In the genomic region with DNA sequence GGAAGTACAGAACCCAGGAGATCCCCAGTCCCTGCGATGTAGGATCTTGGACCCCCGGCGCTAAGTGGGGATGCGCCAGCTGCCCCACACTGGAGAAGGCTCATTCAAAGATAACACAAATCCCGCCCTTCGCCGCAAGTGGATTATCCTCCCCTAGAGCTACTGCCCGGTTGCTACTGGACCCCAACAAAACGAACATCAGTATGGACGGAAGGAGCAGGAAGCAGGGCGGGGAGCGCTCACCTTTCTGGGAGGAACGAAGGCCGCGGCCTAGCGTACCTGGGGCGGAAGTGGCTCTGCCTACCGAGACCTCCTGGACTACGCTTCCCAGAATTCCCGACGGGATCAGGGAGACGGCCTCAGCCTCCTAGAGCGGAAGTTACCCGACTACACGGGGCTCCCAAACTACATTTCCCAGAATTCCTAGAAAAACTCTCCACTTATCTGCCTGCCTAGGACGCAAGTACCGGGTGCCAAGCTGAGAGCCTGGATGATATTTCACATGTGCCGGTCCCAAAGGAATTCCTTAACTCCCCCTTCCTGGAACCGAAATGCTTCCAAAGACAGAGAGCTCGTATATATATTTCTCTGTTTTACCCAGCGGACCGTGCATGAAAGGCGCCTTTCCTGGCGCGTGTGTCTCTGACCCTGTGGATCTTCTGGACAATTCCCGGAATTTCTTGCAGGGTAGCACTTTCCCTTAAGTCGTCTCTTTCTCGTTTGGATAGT, we compare ENCODE assay signal across 8 cellular contexts. TPM values are rescaled to one million over a fixed set of nuclear protein-coding genes. Genes with fewer than 3 reads are reported as not detected.
A peak's percentile ranks its signal among the peaks of the same experiment; 100 is the strongest.
DNase-seq lines count a peak whose midpoint lies in the region; ATAC-seq and TF ChIP-seq lines count a peak whose summit lies in the region.

A gene (minus strand): TSS at position 298 of the 729 bp plus-strand sequence. CDS start 16,141 bp downstream, outside the sequence.

- no peaks in the 10 kb centered on the region for H3K79me2 ChIP-seq in HCT116 (ENCODE audit: insufficient read depth, low read length)

- peak; percentile 77 for DNase-seq in AG08395 (ENCODE audit: low spot score)
- DNase-seq in HCT116 (ENCODE audit: low read depth, low spot score) = peak; percentile 90
- peak; percentile 96 for DNase-seq in NCI-H774 (lab: John Stamatoyannopoulos, UW)
- peak; percentile 97 for DNase-seq in MCF 10A (ENCODE audit: unreplicated experiment)
- peak; percentile 82 for DNase-seq in iPS DF 4.7 (ENCODE audit: extremely low read depth, low spot score)
- DNase-seq in progenitor cell of endocrine pancreas (ENCODE audit: low spot score, unreplicated experiment) = peak; percentile 71
- DNase-seq in GM10266 (ENCODE audit: extremely low spot score) = no peak

- H3K4me1 Mint-ChIP-seq in MCF 10A (ENCODE audit: insufficient read depth, unreplicated experiment) (no peaks in the 10 kb centered on the region), progenitor cell of endocrine pancreas (ENCODE audit: low read depth) (peaks cover 13% of the 10 kb centered on the region)

- H4K20me1 ChIP-seq in HCT116 (ENCODE audit: insufficient read depth) = no peaks in the 10 kb centered on the region

- CTCF ChIA-PET in HCT116 (lab: Charles Lee) = no interaction called here
- CTCF ChIA-PET in MCF 10A (lab: Yijun Ruan, JAX) = interaction anchor here (0.6 kb wide), 1 partner anchor 137 kb away, joined by 5 read pairs; no protein-coding TSS in a partner anchor

- peak; percentile 46 for TF ChIP-seq POLR2A in HCT116 (IDR thresholded peaks at IDR 0.05; ENCODE audit: borderline replicate concordance, extremely low read depth, insufficient read depth, insufficient read length)

- H3K27ac Mint-ChIP-seq in MCF 10A (ENCODE audit: low read depth, unreplicated experiment) (peak within 1 kb of the TSS; percentile 93), progenitor cell of endocrine pancreas (peak within 1 kb of the TSS; percentile 98)

- POLR2A ChIA-PET in HCT116 (lab: Charles Lee) (no interaction called here), MCF 10A (lab: Yijun Ruan, JAX) (interaction anchor here (0.6 to 2.7 kb wide), 7 partner anchors 9 to 149 kb away, joined by 3 to 13 read pairs (median 3); a partner anchor contains a TSS)

- H3K4me1 ChIP-seq in HCT116 (ENCODE audit: control insufficient read depth in 1 of 2, insufficient read depth in 2 of 2, low read length in 2 of 2) = peaks cover 0 to 3% of the 10 kb centered on the region in 2 experiments; a peak in 2 of 4 replicates

- no peak within 1 kb of the TSS for H3K27ac ChIP-seq in HCT116 (ENCODE audit: low read depth, low read length)

- no peaks in the 10 kb centered on the region for H3K9me3 Mint-ChIP-seq in MCF 10A (ENCODE audit: unreplicated experiment)
- peaks cover 29% of the 10 kb centered on the region for H3K9me3 Mint-ChIP-seq in progenitor cell of endocrine pancreas (ENCODE audit: low read depth)

- H3K9me2 ChIP-seq in HCT116 (ENCODE audit: insufficient read depth) = no peaks in the 10 kb centered on the region

- H3K4me2 ChIP-seq in HCT116 (ENCODE audit: low read length) = peak within 1 kb of the TSS; percentile 83

- H3K27me3 ChIP-seq in HCT116 (ENCODE audit: insufficient read depth, low read length) = no peaks in the 10 kb centered on the region

- H3K27me3 Mint-ChIP-seq in MCF 10A (ENCODE audit: insufficient read depth, unreplicated experiment) (no peaks in the 10 kb centered on the region), progenitor cell of endocrine pancreas (peaks cover 4% of the 10 kb centered on the region)

- BruUV-seq in HCT116 (replicated peaks; lab: Mats Ljungman, UMichigan) (no TSS peak), MCF 10A (replicated peaks; lab: Mats Ljungman, UMichigan) (no TSS peak)

- H3K36me3 ChIP-seq in HCT116 (ENCODE audit: control insufficient read depth in 1 of 2, insufficient read depth in 2 of 2, low read length in 2 of 2) = no peaks in the 10 kb centered on the region

- ATAC-seq in HCT116 = peak; percentile 100
- ATAC-seq in HG02610 (IDR thresholded peaks at IDR 0.05; ENCODE audit: unreplicated experiment) = no peak

- H2AFZ ChIP-seq in HCT116 (ENCODE audit: low read depth, low read length, poor library complexity, severe bottlenecking) = peak within 1 kb of the TSS; percentile 95

- no peaks in the 10 kb centered on the region for H3K36me3 Mint-ChIP-seq in MCF 10A (ENCODE audit: insufficient read depth, unreplicated experiment)
- peaks cover 31% of the 10 kb centered on the region for H3K36me3 Mint-ChIP-seq in progenitor cell of endocrine pancreas (ENCODE audit: insufficient read depth)

- H3K4me3 Mint-ChIP-seq in MCF 10A (ENCODE audit: unreplicated experiment) (peak within 1 kb of the TSS; percentile 90), progenitor cell of endocrine pancreas (ENCODE audit: low read depth) (peak within 1 kb of the TSS; percentile 97)

- H3K9ac ChIP-seq in HCT116 (ENCODE audit: low read length) = peak within 1 kb of the TSS; percentile 60

- peak within 1 kb of the TSS; percentile 70 to 80 for H3K4me3 ChIP-seq in HCT116 (replicated peaks in 1 of 2; ENCODE audit: low read depth in 1 of 2, low read length in 2 of 2)

- intact Hi-C loops in HCT116 (cut with micrococcal nuclease) = loop anchor here (1.0 to 10.0 kb wide), 2 partner anchors 51 to 262 kb away; a partner anchor contains a TSS
- intact Hi-C loops in MCF 10A (cut with micrococcal nuclease) = loop anchor here (2.0 to 10.0 kb wide), 3 partner anchors 52 to 262 kb away; a partner anchor contains a TSS

- H3K9me3 ChIP-seq in HCT116 (ENCODE audit: control insufficient read depth in 1 of 2, insufficient read depth in 1 of 2, low read depth in 1 of 2, low read length in 2 of 2) = no peaks in the 10 kb centered on the region

- RAD21 ChIA-PET in HCT116 (lab: Charles Lee; ENCODE audit: low non-redundant PET in 1 of 2, low total read pairs in 2 of 2, uncharacterized antibody in 2 of 2, unreplicated experiment in 2 of 2) = no interaction called here

- TF ChIP-seq CTCF in HCT116 (IDR thresholded peaks at IDR 0.05 in 2 of 3, conservative IDR thresholded peaks at IDR 0.05 in 1 of 3; ENCODE audit: borderline replicate concordance in 1 of 3, insufficient read depth in 1 of 3, low read depth in 2 of 3, low read length in 2 of 3) (no peak), MCF 10A (IDR thresholded peaks at IDR 0.05; ENCODE audit: unreplicated experiment) (no peak), progenitor cell of endocrine pancreas (IDR thresholded peaks at IDR 0.05; ENCODE audit: unreplicated experiment) (no peak), GM10266 (IDR thresholded peaks at IDR 0.05; ENCODE audit: control insufficient read depth, insufficient read depth, low read depth, missing control alignments) (no peak)

- no peak for TF ChIP-seq RAD21 in HCT116 (IDR thresholded peaks at IDR 0.05; ENCODE audit: low read depth)

TF ChIP-seq in HCT116, 20 proteins besides CTCF, POLR2A, EP300 and RAD21:
- TF ChIP-seq POLR2AphosphoS5 (IDR thresholded peaks at IDR 0.05; ENCODE audit: low read depth, low read length) (peak; percentile 82), ELF1 (IDR thresholded peaks at IDR 0.05; ENCODE audit: borderline replicate concordance, low read depth) (peak; percentile 82), SRF (IDR thresholded peaks at IDR 0.05; ENCODE audit: low read depth) (no peak), SP1 (IDR thresholded peaks at IDR 0.05; ENCODE audit: low read depth) (no peak; the same call in 1 of the 2 replicates), CEBPB (IDR thresholded peaks at IDR 0.05; ENCODE audit: low read depth) (no peak), ZFX (IDR thresholded peaks at IDR 0.05) (peak; percentile 82)

RNA-seq across cellular contexts. Expression of the gene that starts here (rescaled TPM):
- total RNA-seq in HCT116 (2021; ENCODE audit: unreplicated experiment) = 3.6 TPM
- 0.55 and 1.1 TPM in 2 replicates for polyA plus RNA-seq in HCT116 (2012)
- 5.4 and 5.7 TPM in 2 replicates for total RNA-seq in MCF 10A (2022)
- total RNA-seq in progenitor cell of endocrine pancreas = 13.0 and 14.1 TPM in 2 replicates
